19 cellular contexts compared by ENCODE assay signal in genomic region chr1:63601061-63601460, GRCh38. TPM values are rescaled to one million over a fixed set of nuclear protein-coding genes. Genes with fewer than 3 reads are reported as not detected.
DNase-seq lines count a peak whose midpoint lies in the region; ATAC-seq lines count a peak whose summit lies in the region.
"Had no signal": no experiment of that assay in that cellular context is flagged by ENCODE, and none has a peak within 500 bp of the region (broad histone marks: within the 10 kb centered on the region; RNA-seq: fewer than 3 reads in every experiment).

No MANE protein-coding gene starts in this region.

- ATAC-seq in sciatic nerve: peak; percentile 49
- no peak for ATAC-seq in Right ventricle myocardium superior (ENCODE audit: poor library complexity)

- intact Hi-C loops in sciatic nerve (cut with DNase I): no loop called here
- intact Hi-C loops in Right ventricle myocardium superior (cut with DNase I): no loop called here

- no peaks in the 10 kb centered on the region for H3K36me3 ChIP-seq in HUES48 (ENCODE audit: control insufficient read depth, insufficient read depth, low read length)
- H3K36me3 ChIP-seq: BE2C, HAP-1 had no signal

- DNase-seq in RPMI7951 (ENCODE audit: low read depth): peak; percentile 7
- DNase-seq in fibroblast of peridontal ligament (ENCODE audit: extremely low read depth): peak; percentile 35
- DNase-seq in sciatic nerve (ENCODE audit: low spot score): no peak
- no peak for DNase-seq in Right ventricle myocardium superior
- DNase-seq in dermis blood vessel endothelial cell: no peak
- no peak for DNase-seq in AG08396 (ENCODE audit: low spot score)
- DNase-seq: BE2C; Caco-2; CD4-positive, alpha-beta T cell; GDM1; KBM-7; NCI-H1048; NCI-H1436; NCI-H1930; NCI-H226; NCI-H524 treated with DMSO at 0.1 percent for 48 hours; PC-9 had no signal

- H3K9ac ChIP-seq in HUES48 (ENCODE audit: low read depth, low read length): no peak overlapping the region

- H3K4me1 ChIP-seq in HUES48 (ENCODE audit: control insufficient read depth, insufficient read depth, low read length): peaks cover 8% of the 10 kb centered on the region
- H3K4me1 ChIP-seq: BE2C, Caco-2, HAP-1 had no signal

- no peaks in the 10 kb centered on the region for H3K27me3 ChIP-seq in HUES48 (ENCODE audit: control insufficient read depth, insufficient read depth, low read length)
- H3K27me3 ChIP-seq: BE2C had no signal

- peak overlapping the region; percentile 22 for H3K27ac ChIP-seq in HUES48 (ENCODE audit: low read depth, low read length)
- H3K27ac ChIP-seq: PC-9 had no signal

- H3K4me3 ChIP-seq in HUES48 (ENCODE audit: low read depth, low read length): no peak overlapping the region
- H3K4me3 ChIP-seq: HAP-1, PC-9 had no signal

- no peaks in the 10 kb centered on the region for H3K9me3 ChIP-seq in HUES48 (ENCODE audit: control insufficient read depth, insufficient read depth, low read length)
- H3K9me3 ChIP-seq: BE2C, Caco-2, HAP-1 had no signal

RNA-seq across cellular contexts. Expression of gene PGM1, which starts 7.8 kb away (rescaled TPM):
- 140 and 171 TPM in 2 replicates for total RNA-seq in RPMI7951 (2014; rRNA removed; shearing (Covaris generic))
- total RNA-seq in sciatic nerve: 33.7 TPM
- total RNA-seq in Right ventricle myocardium superior: 283 TPM
- total RNA-seq in dermis blood vessel endothelial cell: 41.1 and 44.2 TPM in 2 replicates

Comparison
In these comparisons a context has a peak if more than half of its experiments do, and no peak if none do; other contexts are left out.
1. DNase-seq: peak in RPMI7951 (single experiment) and fibroblast of peridontal ligament (single experiment); none in sciatic nerve (single experiment), Right ventricle myocardium superior (single experiment), dermis blood vessel endothelial cell (single experiment) and AG08396 (single experiment).